Comparison of ENCODE assay signal across 1 cellular context in the genomic region with DNA sequence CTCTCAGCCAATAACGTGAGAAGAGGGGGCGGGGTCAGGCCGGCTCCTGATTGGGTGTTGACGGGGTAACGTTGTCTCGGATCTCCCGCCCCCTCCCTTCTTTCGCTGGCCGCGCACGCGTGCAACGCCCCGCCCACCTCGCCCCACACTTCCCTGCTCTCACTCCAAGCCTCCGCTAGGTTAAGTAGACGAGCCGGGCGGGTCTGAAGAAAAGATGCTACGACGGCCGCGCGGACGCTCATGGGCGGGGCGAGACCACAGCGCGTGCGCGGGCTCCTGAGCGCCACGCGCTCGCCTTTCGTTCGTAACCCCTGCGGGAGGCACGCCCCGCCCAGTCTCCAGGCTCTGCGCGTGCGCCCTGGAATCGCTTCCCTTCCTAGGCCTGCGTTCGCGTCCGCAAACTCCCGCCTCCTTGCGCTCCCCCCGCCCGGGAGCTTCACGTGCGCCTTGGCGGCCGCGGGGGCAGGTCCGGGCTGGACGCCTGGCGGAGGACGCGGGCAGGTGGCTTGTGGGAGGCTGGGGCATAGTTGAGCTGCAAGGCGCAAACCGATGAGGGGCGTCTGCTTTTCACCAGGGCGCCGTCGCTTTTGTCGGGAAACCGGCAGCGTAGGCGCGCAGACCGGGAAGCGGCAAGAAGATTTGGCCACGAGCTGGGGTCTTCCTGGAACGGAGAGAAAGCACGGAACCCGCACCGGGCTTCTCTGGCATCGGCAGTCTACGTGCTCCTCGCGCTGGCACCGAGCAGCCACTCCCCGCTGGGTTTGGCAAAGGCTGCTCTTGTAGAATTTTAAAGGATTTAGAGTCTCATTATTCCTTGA.
TF ChIP-seq lines count a peak whose summit lies in the region.

No MANE protein-coding gene starts in this region.

TF ChIP-seq in WTC11, 78 proteins besides CTCF, POLR2A, EP300 and RAD21 (continued from another document and continues in another):
- TF ChIP-seq, protein P1, sequence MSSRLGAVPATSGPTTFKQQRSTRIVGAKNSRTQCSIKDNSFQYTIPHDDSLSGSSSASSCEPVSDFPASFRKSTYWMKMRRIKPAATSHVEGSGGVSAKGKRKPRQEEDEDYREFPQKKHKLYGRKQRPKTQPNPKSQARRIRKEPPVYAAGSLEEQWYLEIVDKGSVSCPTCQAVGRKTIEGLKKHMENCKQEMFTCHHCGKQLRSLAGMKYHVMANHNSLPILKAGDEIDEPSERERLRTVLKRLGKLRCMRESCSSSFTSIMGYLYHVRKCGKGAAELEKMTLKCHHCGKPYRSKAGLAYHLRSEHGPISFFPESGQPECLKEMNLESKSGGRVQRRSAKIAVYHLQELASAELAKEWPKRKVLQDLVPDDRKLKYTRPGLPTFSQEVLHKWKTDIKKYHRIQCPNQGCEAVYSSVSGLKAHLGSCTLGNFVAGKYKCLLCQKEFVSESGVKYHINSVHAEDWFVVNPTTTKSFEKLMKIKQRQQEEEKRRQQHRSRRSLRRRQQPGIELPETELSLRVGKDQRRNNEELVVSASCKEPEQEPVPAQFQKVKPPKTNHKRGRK (CRISPR knock-in tag; IDR thresholded peaks at IDR 0.05; ENCODE audit: borderline replicate concordance) = 0 out of 2 replicates have a peak, but pooled peaks have one; percentile 81
- TF ChIP-seq TP53 (CRISPR knock-in tag; IDR thresholded peaks at IDR 0.05) (peak; percentile 96), ZNF317 (CRISPR knock-in tag; IDR thresholded peaks at IDR 0.05; ENCODE audit: borderline replicate concordance, low read depth) (peak; percentile 79), FOXP1 (CRISPR knock-in tag; IDR thresholded peaks at IDR 0.05; ENCODE audit: borderline replicate concordance) (peak; percentile 99), ZNF232 (CRISPR knock-in tag; IDR thresholded peaks at IDR 0.05) (peak; percentile 98; the same call in 1 of the 2 replicates), ZNF219 (CRISPR knock-in tag; IDR thresholded peaks at IDR 0.05; ENCODE audit: borderline replicate concordance) (peak; percentile 70; the same call in 1 of the 2 replicates), SMAD3 (CRISPR knock-in tag; IDR thresholded peaks at IDR 0.05; ENCODE audit: borderline replicate concordance) (peak; percentile 78; the same call in 1 of the 2 replicates), NR1H2 (CRISPR knock-in tag; IDR thresholded peaks at IDR 0.05) (peak; percentile 69; the same call in 1 of the 2 replicates), TEAD1 (CRISPR knock-in tag; IDR thresholded peaks at IDR 0.05) (peak; percentile 98), TCF7 (CRISPR knock-in tag; IDR thresholded peaks at IDR 0.05; ENCODE audit: low read depth) (peak; percentile 85; the same call in 1 of the 2 replicates), MXD4 (CRISPR knock-in tag; IDR thresholded peaks at IDR 0.05; ENCODE audit: borderline replicate concordance) (no peak), ZNF423 (CRISPR knock-in tag; IDR thresholded peaks at IDR 0.05) (no peak), TEAD4 (CRISPR knock-in tag; IDR thresholded peaks at IDR 0.05) (peak; percentile 82; the same call in 1 of the 2 replicates), ZBTB21 (CRISPR knock-in tag; IDR thresholded peaks at IDR 0.05; ENCODE audit: borderline replicate concordance) (peak; percentile 75), KAT7 (CRISPR knock-in tag; IDR thresholded peaks at IDR 0.05; ENCODE audit: borderline replicate concordance) (0 out of 2 replicates have a peak, but pooled peaks have one; percentile 80), SP1 (CRISPR knock-in tag; conservative IDR thresholded peaks at IDR 0.05) (peak; percentile 97), ZNF121 (CRISPR knock-in tag; IDR thresholded peaks at IDR 0.05) (peak; percentile 56; the same call in 1 of the 2 replicates), CREB1 (CRISPR knock-in tag; IDR thresholded peaks at IDR 0.05) (peak; percentile 97)
- TF ChIP-seq, protein P2, sequence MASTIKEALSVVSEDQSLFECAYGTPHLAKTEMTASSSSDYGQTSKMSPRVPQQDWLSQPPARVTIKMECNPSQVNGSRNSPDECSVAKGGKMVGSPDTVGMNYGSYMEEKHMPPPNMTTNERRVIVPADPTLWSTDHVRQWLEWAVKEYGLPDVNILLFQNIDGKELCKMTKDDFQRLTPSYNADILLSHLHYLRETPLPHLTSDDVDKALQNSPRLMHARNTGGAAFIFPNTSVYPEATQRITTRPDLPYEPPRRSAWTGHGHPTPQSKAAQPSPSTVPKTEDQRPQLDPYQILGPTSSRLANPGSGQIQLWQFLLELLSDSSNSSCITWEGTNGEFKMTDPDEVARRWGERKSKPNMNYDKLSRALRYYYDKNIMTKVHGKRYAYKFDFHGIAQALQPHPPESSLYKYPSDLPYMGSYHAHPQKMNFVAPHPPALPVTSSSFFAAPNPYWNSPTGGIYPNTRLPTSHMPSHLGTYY (CRISPR knock-in tag; IDR thresholded peaks at IDR 0.05) = no peak
- TF ChIP-seq, protein P3, sequence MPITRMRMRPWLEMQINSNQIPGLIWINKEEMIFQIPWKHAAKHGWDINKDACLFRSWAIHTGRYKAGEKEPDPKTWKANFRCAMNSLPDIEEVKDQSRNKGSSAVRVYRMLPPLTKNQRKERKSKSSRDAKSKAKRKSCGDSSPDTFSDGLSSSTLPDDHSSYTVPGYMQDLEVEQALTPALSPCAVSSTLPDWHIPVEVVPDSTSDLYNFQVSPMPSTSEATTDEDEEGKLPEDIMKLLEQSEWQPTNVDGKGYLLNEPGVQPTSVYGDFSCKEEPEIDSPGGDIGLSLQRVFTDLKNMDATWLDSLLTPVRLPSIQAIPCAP (CRISPR knock-in tag; IDR thresholded peaks at IDR 0.05) = peak; percentile 96
- TF ChIP-seq, protein P4, sequence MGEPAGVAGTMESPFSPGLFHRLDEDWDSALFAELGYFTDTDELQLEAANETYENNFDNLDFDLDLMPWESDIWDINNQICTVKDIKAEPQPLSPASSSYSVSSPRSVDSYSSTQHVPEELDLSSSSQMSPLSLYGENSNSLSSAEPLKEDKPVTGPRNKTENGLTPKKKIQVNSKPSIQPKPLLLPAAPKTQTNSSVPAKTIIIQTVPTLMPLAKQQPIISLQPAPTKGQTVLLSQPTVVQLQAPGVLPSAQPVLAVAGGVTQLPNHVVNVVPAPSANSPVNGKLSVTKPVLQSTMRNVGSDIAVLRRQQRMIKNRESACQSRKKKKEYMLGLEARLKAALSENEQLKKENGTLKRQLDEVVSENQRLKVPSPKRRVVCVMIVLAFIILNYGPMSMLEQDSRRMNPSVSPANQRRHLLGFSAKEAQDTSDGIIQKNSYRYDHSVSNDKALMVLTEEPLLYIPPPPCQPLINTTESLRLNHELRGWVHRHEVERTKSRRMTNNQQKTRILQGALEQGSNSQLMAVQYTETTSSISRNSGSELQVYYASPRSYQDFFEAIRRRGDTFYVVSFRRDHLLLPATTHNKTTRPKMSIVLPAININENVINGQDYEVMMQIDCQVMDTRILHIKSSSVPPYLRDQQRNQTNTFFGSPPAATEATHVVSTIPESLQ (CRISPR knock-in tag; IDR thresholded peaks at IDR 0.05) = no peak
- TF ChIP-seq, protein P5, sequence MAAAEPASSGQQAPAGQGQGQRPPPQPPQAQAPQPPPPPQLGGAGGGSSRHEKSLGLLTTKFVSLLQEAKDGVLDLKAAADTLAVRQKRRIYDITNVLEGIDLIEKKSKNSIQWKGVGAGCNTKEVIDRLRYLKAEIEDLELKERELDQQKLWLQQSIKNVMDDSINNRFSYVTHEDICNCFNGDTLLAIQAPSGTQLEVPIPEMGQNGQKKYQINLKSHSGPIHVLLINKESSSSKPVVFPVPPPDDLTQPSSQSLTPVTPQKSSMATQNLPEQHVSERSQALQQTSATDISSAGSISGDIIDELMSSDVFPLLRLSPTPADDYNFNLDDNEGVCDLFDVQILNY (CRISPR knock-in tag; IDR thresholded peaks at IDR 0.05) = peak; percentile 100
- TF ChIP-seq, protein P6, sequence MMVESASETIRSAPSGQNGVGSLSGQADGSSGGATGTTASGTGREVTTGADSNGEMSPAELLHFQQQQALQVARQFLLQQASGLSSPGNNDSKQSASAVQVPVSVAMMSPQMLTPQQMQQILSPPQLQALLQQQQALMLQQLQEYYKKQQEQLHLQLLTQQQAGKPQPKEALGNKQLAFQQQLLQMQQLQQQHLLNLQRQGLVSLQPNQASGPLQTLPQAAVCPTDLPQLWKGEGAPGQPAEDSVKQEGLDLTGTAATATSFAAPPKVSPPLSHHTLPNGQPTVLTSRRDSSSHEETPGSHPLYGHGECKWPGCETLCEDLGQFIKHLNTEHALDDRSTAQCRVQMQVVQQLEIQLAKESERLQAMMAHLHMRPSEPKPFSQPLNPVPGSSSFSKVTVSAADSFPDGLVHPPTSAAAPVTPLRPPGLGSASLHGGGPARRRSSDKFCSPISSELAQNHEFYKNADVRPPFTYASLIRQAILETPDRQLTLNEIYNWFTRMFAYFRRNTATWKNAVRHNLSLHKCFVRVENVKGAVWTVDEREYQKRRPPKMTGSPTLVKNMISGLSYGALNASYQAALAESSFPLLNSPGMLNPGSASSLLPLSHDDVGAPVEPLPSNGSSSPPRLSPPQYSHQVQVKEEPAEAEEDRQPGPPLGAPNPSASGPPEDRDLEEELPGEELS (CRISPR knock-in tag; IDR thresholded peaks at IDR 0.05) = peak; percentile 99
- TF ChIP-seq, protein P7, sequence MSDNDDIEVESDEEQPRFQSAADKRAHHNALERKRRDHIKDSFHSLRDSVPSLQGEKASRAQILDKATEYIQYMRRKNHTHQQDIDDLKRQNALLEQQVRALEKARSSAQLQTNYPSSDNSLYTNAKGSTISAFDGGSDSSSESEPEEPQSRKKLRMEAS (CRISPR knock-in tag; IDR thresholded peaks at IDR 0.05) = peak; percentile 100
- TF ChIP-seq, protein P8, sequence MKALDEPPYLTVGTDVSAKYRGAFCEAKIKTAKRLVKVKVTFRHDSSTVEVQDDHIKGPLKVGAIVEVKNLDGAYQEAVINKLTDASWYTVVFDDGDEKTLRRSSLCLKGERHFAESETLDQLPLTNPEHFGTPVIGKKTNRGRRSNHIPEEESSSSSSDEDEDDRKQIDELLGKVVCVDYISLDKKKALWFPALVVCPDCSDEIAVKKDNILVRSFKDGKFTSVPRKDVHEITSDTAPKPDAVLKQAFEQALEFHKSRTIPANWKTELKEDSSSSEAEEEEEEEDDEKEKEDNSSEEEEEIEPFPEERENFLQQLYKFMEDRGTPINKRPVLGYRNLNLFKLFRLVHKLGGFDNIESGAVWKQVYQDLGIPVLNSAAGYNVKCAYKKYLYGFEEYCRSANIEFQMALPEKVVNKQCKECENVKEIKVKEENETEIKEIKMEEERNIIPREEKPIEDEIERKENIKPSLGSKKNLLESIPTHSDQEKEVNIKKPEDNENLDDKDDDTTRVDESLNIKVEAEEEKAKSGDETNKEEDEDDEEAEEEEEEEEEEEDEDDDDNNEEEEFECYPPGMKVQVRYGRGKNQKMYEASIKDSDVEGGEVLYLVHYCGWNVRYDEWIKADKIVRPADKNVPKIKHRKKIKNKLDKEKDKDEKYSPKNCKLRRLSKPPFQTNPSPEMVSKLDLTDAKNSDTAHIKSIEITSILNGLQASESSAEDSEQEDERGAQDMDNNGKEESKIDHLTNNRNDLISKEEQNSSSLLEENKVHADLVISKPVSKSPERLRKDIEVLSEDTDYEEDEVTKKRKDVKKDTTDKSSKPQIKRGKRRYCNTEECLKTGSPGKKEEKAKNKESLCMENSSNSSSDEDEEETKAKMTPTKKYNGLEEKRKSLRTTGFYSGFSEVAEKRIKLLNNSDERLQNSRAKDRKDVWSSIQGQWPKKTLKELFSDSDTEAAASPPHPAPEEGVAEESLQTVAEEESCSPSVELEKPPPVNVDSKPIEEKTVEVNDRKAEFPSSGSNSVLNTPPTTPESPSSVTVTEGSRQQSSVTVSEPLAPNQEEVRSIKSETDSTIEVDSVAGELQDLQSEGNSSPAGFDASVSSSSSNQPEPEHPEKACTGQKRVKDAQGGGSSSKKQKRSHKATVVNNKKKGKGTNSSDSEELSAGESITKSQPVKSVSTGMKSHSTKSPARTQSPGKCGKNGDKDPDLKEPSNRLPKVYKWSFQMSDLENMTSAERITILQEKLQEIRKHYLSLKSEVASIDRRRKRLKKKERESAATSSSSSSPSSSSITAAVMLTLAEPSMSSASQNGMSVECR (CRISPR knock-in tag; IDR thresholded peaks at IDR 0.05; ENCODE audit: borderline replicate concordance) = peak; percentile 97
- TF ChIP-seq, protein P9, sequence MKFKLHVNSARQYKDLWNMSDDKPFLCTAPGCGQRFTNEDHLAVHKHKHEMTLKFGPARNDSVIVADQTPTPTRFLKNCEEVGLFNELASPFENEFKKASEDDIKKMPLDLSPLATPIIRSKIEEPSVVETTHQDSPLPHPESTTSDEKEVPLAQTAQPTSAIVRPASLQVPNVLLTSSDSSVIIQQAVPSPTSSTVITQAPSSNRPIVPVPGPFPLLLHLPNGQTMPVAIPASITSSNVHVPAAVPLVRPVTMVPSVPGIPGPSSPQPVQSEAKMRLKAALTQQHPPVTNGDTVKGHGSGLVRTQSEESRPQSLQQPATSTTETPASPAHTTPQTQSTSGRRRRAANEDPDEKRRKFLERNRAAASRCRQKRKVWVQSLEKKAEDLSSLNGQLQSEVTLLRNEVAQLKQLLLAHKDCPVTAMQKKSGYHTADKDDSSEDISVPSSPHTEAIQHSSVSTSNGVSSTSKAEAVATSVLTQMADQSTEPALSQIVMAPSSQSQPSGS (CRISPR knock-in tag; IDR thresholded peaks at IDR 0.05; ENCODE audit: borderline replicate concordance, low read depth) = peak; percentile 89
- TF ChIP-seq, protein P10, sequence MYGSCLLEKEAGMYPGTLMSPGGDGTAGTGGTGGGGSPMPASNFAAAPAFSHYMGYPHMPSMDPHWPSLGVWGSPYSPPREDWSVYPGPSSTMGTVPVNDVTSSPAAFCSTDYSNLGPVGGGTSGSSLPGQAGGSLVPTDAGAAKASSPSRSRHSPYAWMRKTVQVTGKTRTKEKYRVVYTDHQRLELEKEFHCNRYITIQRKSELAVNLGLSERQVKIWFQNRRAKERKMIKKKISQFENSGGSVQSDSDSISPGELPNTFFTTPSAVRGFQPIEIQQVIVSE (CRISPR knock-in tag; IDR thresholded peaks at IDR 0.05; ENCODE audit: borderline replicate concordance) = no peak
- TF ChIP-seq, protein P11, sequence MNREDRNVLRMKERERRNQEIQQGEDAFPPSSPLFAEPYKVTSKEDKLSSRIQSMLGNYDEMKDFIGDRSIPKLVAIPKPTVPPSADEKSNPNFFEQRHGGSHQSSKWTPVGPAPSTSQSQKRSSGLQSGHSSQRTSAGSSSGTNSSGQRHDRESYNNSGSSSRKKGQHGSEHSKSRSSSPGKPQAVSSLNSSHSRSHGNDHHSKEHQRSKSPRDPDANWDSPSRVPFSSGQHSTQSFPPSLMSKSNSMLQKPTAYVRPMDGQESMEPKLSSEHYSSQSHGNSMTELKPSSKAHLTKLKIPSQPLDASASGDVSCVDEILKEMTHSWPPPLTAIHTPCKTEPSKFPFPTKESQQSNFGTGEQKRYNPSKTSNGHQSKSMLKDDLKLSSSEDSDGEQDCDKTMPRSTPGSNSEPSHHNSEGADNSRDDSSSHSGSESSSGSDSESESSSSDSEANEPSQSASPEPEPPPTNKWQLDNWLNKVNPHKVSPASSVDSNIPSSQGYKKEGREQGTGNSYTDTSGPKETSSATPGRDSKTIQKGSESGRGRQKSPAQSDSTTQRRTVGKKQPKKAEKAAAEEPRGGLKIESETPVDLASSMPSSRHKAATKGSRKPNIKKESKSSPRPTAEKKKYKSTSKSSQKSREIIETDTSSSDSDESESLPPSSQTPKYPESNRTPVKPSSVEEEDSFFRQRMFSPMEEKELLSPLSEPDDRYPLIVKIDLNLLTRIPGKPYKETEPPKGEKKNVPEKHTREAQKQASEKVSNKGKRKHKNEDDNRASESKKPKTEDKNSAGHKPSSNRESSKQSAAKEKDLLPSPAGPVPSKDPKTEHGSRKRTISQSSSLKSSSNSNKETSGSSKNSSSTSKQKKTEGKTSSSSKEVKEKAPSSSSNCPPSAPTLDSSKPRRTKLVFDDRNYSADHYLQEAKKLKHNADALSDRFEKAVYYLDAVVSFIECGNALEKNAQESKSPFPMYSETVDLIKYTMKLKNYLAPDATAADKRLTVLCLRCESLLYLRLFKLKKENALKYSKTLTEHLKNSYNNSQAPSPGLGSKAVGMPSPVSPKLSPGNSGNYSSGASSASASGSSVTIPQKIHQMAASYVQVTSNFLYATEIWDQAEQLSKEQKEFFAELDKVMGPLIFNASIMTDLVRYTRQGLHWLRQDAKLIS (CRISPR knock-in tag; IDR thresholded peaks at IDR 0.05; ENCODE audit: borderline replicate concordance) = peak; percentile 93; the same call in 1 of the 2 replicates
